1 cellular context compared by ENCODE assay signal in the genomic region with DNA sequence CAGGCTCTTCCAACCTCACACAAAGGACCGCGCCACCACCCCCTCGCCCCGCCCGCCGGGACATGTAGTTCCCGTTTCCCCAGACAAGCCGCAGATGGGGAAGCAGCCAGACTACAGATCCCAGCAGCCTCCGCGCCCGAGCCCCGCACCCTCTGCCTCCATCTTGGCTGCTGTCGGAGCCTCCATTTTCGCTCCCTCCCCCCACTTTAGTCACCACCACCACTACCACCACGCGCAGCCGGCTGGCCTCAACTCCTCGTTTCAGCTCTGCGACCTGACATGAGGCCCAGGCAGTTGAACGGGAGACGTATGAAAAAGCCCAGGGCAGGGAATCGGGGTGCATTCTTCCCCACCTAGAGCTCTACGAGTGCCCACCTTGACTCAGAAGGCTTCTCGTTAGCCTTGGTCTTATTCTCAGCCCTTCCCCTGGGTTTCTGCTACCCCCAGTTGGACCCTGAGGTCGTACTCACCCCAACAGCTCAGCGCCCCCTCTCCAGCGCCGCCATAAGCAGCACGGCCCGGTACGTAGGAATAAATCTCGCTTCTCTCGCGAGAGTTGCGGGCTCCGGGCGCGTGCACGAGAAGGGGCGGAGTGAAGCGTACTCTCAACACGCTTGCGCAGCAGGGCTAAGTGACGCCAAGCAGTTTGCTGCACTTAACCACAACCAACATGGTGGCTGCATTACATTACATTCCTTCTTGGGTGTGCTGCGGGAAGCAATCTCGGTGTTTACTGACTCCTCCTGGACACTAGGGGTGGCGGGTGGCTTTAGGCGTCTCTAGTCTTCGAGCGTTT.
TF ChIP-seq lines count a peak whose summit lies in the region.

A gene (minus strand): TSS at position 530 of the 796 bp plus-strand sequence. CDS start 18,094 bp downstream, outside the sequence.

TF ChIP-seq in K562, 482 proteins besides CTCF, POLR2A, EP300 and RAD21 (continued from another document and continues in another):
- peak in 1 of 2 experiments; percentile 42; a peak in 1 of 4 replicates for TF ChIP-seq HDAC1 (IDR thresholded peaks at IDR 0.05)
- TF ChIP-seq, protein P1, sequence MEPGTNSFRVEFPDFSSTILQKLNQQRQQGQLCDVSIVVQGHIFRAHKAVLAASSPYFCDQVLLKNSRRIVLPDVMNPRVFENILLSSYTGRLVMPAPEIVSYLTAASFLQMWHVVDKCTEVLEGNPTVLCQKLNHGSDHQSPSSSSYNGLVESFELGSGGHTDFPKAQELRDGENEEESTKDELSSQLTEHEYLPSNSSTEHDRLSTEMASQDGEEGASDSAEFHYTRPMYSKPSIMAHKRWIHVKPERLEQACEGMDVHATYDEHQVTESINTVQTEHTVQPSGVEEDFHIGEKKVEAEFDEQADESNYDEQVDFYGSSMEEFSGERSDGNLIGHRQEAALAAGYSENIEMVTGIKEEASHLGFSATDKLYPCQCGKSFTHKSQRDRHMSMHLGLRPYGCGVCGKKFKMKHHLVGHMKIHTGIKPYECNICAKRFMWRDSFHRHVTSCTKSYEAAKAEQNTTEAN (CRISPR knock-in tag; IDR thresholded peaks at IDR 0.05) = peak; percentile 87; the same call in 1 of the 2 replicates
- peak; percentile 46 for TF ChIP-seq SAP30 (IDR thresholded peaks at IDR 0.05; ENCODE audit: borderline replicate concordance, insufficient read depth, low read depth, low read length, poor library complexity, severe bottlenecking)
- TF ChIP-seq NR2C2 (CRISPR knock-in tag; IDR thresholded peaks at IDR 0.05) = 0 out of 2 replicates have a peak, but pooled peaks have one; percentile 38
- TF ChIP-seq NR2C2 (tag; IDR thresholded peaks at IDR 0.05) = peak; percentile 90
- no peak for TF ChIP-seq ZNF77 (CRISPR knock-in tag; IDR thresholded peaks at IDR 0.05)
- no peak for TF ChIP-seq TAF15 (IDR thresholded peaks at IDR 0.05; ENCODE audit: low read depth, low read length)
- TF ChIP-seq MCM5 (IDR thresholded peaks at IDR 0.05; ENCODE audit: low read depth) = no peak
- TF ChIP-seq, protein P2, sequence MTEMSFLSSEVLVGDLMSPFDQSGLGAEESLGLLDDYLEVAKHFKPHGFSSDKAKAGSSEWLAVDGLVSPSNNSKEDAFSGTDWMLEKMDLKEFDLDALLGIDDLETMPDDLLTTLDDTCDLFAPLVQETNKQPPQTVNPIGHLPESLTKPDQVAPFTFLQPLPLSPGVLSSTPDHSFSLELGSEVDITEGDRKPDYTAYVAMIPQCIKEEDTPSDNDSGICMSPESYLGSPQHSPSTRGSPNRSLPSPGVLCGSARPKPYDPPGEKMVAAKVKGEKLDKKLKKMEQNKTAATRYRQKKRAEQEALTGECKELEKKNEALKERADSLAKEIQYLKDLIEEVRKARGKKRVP (CRISPR knock-in tag; IDR thresholded peaks at IDR 0.05) = no peak
- TF ChIP-seq SMAD2 (IDR thresholded peaks at IDR 0.05; ENCODE audit: low read depth, low read length) = no peak
- TF ChIP-seq, protein P3, sequence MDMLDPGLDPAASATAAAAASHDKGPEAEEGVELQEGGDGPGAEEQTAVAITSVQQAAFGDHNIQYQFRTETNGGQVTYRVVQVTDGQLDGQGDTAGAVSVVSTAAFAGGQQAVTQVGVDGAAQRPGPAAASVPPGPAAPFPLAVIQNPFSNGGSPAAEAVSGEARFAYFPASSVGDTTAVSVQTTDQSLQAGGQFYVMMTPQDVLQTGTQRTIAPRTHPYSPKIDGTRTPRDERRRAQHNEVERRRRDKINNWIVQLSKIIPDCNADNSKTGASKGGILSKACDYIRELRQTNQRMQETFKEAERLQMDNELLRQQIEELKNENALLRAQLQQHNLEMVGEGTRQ (CRISPR knock-in tag; IDR thresholded peaks at IDR 0.05) = no peak
- TF ChIP-seq JUND (IDR thresholded peaks at IDR 0.05; ENCODE audit: borderline replicate concordance, low read depth, low read length) = peak; percentile 78
- TF ChIP-seq JUND (tag; IDR thresholded peaks at IDR 0.05; ENCODE audit: borderline replicate concordance, low read depth, low read length) = no peak; the same call in 1 of the 3 replicates
- peak; percentile 48; the same call in 1 of the 2 replicates for TF ChIP-seq BACH1 (tag; IDR thresholded peaks at IDR 0.05)
- TF ChIP-seq ZNF436 (CRISPR knock-in tag; IDR thresholded peaks at IDR 0.05) = 0 out of 2 replicates have a peak, but pooled peaks have one; percentile 36
- TF ChIP-seq STAT5B (CRISPR knock-in tag; IDR thresholded peaks at IDR 0.05) = no peak
- peak; percentile 74; the same call in 1 of the 2 replicates for TF ChIP-seq ZNF584 (CRISPR knock-in tag; IDR thresholded peaks at IDR 0.05; ENCODE audit: low read depth)
- peak; percentile 71; the same call in 1 of the 2 replicates for TF ChIP-seq XRCC5 (IDR thresholded peaks at IDR 0.05; ENCODE audit: low read depth, low read length)
- TF ChIP-seq, protein P4, sequence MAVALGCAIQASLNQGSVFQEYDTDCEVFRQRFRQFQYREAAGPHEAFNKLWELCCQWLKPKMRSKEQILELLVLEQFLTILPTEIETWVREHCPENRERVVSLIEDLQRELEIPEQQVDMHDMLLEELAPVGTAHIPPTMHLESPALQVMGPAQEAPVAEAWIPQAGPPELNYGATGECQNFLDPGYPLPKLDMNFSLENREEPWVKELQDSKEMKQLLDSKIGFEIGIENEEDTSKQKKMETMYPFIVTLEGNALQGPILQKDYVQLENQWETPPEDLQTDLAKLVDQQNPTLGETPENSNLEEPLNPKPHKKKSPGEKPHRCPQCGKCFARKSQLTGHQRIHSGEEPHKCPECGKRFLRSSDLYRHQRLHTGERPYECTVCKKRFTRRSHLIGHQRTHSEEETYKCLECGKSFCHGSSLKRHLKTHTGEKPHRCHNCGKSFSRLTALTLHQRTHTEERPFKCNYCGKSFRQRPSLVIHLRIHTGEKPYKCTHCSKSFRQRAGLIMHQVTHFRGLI (CRISPR knock-in tag; IDR thresholded peaks at IDR 0.05) = peak; percentile 38; the same call in 1 of the 2 replicates
- no peak for TF ChIP-seq FOXJ3 (CRISPR knock-in tag; IDR thresholded peaks at IDR 0.05)
- TF ChIP-seq, protein P5, sequence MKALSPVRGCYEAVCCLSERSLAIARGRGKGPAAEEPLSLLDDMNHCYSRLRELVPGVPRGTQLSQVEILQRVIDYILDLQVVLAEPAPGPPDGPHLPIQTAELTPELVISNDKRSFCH (CRISPR knock-in tag; IDR thresholded peaks at IDR 0.05) = 0 out of 2 replicates have a peak, but pooled peaks have one; percentile 14
- TF ChIP-seq, protein P5 (tag; IDR thresholded peaks at IDR 0.05) = peak; percentile 86; the same call in 1 of the 2 replicates
- 0 out of 2 replicates have a peak, but pooled peaks have one; percentile 82 for TF ChIP-seq NR2F6 (CRISPR knock-in tag; IDR thresholded peaks at IDR 0.05)
- TF ChIP-seq ZNF830 (CRISPR knock-in tag; IDR thresholded peaks at IDR 0.05) = no peak
- TF ChIP-seq MXI1 (IDR thresholded peaks at IDR 0.05; ENCODE audit: low read depth, low read length) = 0 out of 2 replicates have a peak, but pooled peaks have one; percentile 45
- TF ChIP-seq POLR2G (IDR thresholded peaks at IDR 0.05; ENCODE audit: low read depth, low read length) = peak; percentile 97
- TF ChIP-seq YBX1 (IDR thresholded peaks at IDR 0.05) = no peak
- peak; percentile 89 for TF ChIP-seq ZNF76 (CRISPR knock-in tag; IDR thresholded peaks at IDR 0.05; ENCODE audit: borderline replicate concordance)
- TF ChIP-seq RBM34 (IDR thresholded peaks at IDR 0.05; ENCODE audit: borderline replicate concordance, insufficient read depth, low read length) = no peak
- peak; percentile 89 for TF ChIP-seq SMAD1 (IDR thresholded peaks at IDR 0.05; ENCODE audit: low read depth, low read length, partially characterized antibody)
- no peak for TF ChIP-seq XRCC3 (IDR thresholded peaks at IDR 0.05)
- no peak for TF ChIP-seq ZNF778 (CRISPR knock-in tag; IDR thresholded peaks at IDR 0.05)
- TF ChIP-seq ZNF274 (IDR thresholded peaks at IDR 0.05; ENCODE audit: borderline replicate concordance, low read depth, low read length) = no peak
- peak; percentile 93 for TF ChIP-seq ARHGAP35 (IDR thresholded peaks at IDR 0.05; ENCODE audit: partially characterized antibody)
- TF ChIP-seq, protein P6, sequence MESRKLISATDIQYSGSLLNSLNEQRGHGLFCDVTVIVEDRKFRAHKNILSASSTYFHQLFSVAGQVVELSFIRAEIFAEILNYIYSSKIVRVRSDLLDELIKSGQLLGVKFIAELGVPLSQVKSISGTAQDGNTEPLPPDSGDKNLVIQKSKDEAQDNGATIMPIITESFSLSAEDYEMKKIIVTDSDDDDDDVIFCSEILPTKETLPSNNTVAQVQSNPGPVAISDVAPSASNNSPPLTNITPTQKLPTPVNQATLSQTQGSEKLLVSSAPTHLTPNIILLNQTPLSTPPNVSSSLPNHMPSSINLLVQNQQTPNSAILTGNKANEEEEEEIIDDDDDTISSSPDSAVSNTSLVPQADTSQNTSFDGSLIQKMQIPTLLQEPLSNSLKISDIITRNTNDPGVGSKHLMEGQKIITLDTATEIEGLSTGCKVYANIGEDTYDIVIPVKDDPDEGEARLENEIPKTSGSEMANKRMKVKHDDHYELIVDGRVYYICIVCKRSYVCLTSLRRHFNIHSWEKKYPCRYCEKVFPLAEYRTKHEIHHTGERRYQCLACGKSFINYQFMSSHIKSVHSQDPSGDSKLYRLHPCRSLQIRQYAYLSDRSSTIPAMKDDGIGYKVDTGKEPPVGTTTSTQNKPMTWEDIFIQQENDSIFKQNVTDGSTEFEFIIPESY (CRISPR knock-in tag; IDR thresholded peaks at IDR 0.05) = peak; percentile 27; the same call in 1 of the 2 replicates
- no peak for TF ChIP-seq MCM3 (IDR thresholded peaks at IDR 0.05)
- TF ChIP-seq, protein P7, sequence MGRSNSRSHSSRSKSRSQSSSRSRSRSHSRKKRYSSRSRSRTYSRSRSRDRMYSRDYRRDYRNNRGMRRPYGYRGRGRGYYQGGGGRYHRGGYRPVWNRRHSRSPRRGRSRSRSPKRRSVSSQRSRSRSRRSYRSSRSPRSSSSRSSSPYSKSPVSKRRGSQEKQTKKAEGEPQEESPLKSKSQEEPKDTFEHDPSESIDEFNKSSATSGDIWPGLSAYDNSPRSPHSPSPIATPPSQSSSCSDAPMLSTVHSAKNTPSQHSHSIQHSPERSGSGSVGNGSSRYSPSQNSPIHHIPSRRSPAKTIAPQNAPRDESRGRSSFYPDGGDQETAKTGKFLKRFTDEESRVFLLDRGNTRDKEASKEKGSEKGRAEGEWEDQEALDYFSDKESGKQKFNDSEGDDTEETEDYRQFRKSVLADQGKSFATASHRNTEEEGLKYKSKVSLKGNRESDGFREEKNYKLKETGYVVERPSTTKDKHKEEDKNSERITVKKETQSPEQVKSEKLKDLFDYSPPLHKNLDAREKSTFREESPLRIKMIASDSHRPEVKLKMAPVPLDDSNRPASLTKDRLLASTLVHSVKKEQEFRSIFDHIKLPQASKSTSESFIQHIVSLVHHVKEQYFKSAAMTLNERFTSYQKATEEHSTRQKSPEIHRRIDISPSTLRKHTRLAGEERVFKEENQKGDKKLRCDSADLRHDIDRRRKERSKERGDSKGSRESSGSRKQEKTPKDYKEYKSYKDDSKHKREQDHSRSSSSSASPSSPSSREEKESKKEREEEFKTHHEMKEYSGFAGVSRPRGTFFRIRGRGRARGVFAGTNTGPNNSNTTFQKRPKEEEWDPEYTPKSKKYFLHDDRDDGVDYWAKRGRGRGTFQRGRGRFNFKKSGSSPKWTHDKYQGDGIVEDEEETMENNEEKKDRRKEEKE (IDR thresholded peaks at IDR 0.05; ENCODE audit: borderline replicate concordance in 1 of 2, control insufficient read depth in 1 of 2, low read depth in 2 of 2, low read length in 1 of 2) = 0 out of 4 replicates have a peak, but pooled peaks have one; percentile 11 to 50
- peak; percentile 90 for TF ChIP-seq MYC (IDR thresholded peaks at IDR 0.05; ENCODE audit: low read depth, low read length)
- peak; percentile 92; the same call in 1 of the 2 replicates for TF ChIP-seq MYC (CRISPR knock-in tag; IDR thresholded peaks at IDR 0.05; ENCODE audit: borderline replicate concordance, low read depth)
- peak; percentile 92 for TF ChIP-seq PRPF4 (IDR thresholded peaks at IDR 0.05; ENCODE audit: insufficient read depth, low read depth, low read length, poor library complexity, severe bottlenecking)
- TF ChIP-seq, protein P8, sequence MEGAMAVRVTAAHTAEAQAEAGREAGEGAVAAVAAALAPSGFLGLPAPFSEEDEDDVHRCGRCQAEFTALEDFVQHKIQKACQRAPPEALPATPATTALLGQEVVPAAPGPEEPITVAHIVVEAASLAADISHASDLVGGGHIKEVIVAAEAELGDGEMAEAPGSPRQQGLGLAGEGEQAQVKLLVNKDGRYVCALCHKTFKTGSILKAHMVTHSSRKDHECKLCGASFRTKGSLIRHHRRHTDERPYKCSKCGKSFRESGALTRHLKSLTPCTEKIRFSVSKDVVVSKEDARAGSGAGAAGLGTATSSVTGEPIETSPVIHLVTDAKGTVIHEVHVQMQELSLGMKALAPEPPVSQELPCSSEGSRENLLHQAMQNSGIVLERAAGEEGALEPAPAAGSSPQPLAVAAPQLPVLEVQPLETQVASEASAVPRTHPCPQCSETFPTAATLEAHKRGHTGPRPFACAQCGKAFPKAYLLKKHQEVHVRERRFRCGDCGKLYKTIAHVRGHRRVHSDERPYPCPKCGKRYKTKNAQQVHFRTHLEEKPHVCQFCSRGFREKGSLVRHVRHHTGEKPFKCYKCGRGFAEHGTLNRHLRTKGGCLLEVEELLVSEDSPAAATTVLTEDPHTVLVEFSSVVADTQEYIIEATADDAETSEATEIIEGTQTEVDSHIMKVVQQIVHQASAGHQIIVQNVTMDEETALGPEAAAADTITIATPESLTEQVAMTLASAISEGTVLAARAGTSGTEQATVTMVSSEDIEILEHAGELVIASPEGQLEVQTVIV (CRISPR knock-in tag; IDR thresholded peaks at IDR 0.05; ENCODE audit: borderline replicate concordance) = no peak
- TF ChIP-seq NR1H2 (CRISPR knock-in tag; IDR thresholded peaks at IDR 0.05) = no peak
- TF ChIP-seq SRSF1 (IDR thresholded peaks at IDR 0.05; ENCODE audit: low read depth, low read length) = 0 out of 2 replicates have a peak, but pooled peaks have one; percentile 49
- TF ChIP-seq SMAD4 (CRISPR knock-in tag; conservative IDR thresholded peaks at IDR 0.05) = no peak
- no peak; the same call in 1 of the 2 replicates for TF ChIP-seq NFIX (CRISPR knock-in tag; IDR thresholded peaks at IDR 0.05; ENCODE audit: low read depth)
- TF ChIP-seq DIDO1 (tag; IDR thresholded peaks at IDR 0.05; ENCODE audit: low read depth) = peak; percentile 76; the same call in 1 of the 2 replicates
- 0 out of 2 replicates have a peak, but pooled peaks have one; percentile 6 for TF ChIP-seq FOXP1 (CRISPR knock-in tag; IDR thresholded peaks at IDR 0.05)
- TF ChIP-seq KLF13 (tag; IDR thresholded peaks at IDR 0.05; ENCODE audit: borderline replicate concordance, low read depth) = no peak
- TF ChIP-seq ZNF143 (CRISPR knock-in tag; IDR thresholded peaks at IDR 0.05) = peak; percentile 96
- TF ChIP-seq FOSL1 (tag; conservative IDR thresholded peaks at IDR 0.05) = peak; percentile 64; the same call in 1 of the 2 replicates
- TF ChIP-seq ZNF780A (CRISPR knock-in tag; IDR thresholded peaks at IDR 0.05) = no peak
